ENCODE assay signal across 25 cellular contexts in the genomic region with DNA sequence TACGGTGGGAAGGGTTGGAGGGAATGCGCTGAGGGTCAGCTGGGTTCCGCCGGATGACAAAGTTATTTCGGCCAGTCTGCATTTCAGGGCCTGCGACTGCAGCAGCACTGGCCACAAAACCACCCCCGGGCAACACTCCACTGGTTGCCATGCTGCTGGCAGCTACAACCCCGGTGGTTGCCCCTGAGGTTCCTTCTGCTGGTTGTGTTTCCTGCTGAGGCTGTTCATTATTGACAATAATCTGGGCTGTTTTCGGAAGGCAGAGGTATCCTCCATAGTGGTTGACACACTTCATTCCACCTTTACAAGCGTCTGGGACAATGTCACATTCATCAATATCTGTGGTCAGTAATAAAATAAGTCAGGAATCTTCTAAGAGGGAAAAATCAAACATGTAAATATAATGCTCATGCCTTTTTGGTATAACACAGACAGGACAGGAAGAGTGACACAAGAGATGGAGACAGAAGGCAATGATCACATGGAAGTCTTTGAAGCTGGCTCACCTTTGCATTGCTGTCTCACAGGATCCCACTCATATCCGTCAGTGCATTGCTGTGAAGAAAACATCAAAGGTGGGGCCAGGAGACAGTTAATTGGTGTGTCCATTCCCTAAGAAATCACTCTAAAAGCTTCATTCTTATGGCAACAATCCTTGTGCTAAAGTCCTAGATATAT. TPM values are rescaled to one million over a fixed set of nuclear protein-coding genes. Genes with fewer than 3 reads are reported as not detected.
"Had no signal": no experiment of that assay in that cellular context is flagged by ENCODE, and none has a peak within 500 bp of the region (broad histone marks: within the 10 kb centered on the region; RNA-seq: fewer than 3 reads in every experiment).

No MANE protein-coding gene starts in this region.

- DNase-seq: immature natural killer cell; kidney; left colon; left lung; lower lobe of right lung; mesendoderm; naive thymus-derived CD4-positive, alpha-beta T cell; retina; stimulated activated CD4-positive, alpha-beta T cell treated with anti-CD3 and anti-CD28 coated beads, Interleukin-12 subunit alpha, Interleukin-12 subunit beta, amount 100 ng/mL, for 4 hours; stimulated activated CD4-positive, alpha-beta T cell treated with anti-CD3 and anti-CD28 coated beads, Interleukin-15, amount 100 ng/mL, for 24 hours; stimulated activated CD4-positive, alpha-beta T cell treated with anti-CD3 and anti-CD28 coated beads, Interleukin-2, amount 100 ng/mL, for 24 hours; stimulated activated CD4-positive, alpha-beta T cell treated with anti-CD3 and anti-CD28 coated beads, Interleukin-4, amount 100 ng/mL, for 1 hour; stimulated activated naive B cell treated with anti-CD40 and anti-IgM and Interleukin-4, amounts not matched to agents 10 μg/mL and 1 μg/mL and 100 μg/mL, for 72 hours; stimulated activated naive CD8-positive, alpha-beta T cell treated with anti-CD3 and anti-CD28 coated beads, Interleukin-15, Interleukin-2, amounts not matched to agents 100 U/mL and 50 U/mL, for 24 hours; stomach; testis; tibial artery; trophoblast cell; upper lobe of right lung had no signal

- H3K4me1 ChIP-seq: pancreas, prostate gland, testis, upper lobe of right lung had no signal

- ATAC-seq: left colon; left lung; lower lobe of right lung; naive thymus-derived CD4-positive, alpha-beta T cell; natural killer cell treated with Interleukin-12 subunit alpha and Interleukin-12 subunit beta and Interleukin-15 and Interleukin-18, amount 100 ng/mL, for 72 hours; pancreas; right cardiac atrium; sciatic nerve; stimulated activated naive B cell treated with anti-CD40 and anti-IgM and Interleukin-4, amounts not matched to agents 10 μg/mL and 1 μg/mL and 100 μg/mL, for 72 hours; stimulated activated naive CD8-positive, alpha-beta T cell treated with anti-CD3 and anti-CD28 coated beads, Interleukin-15, Interleukin-2, amounts not matched to agents 100 U/mL and 50 U/mL, for 24 hours; upper lobe of right lung had no signal

- H3K27me3 ChIP-seq: pancreas, testis, tibial artery, upper lobe of right lung had no signal

- H3K9me3 ChIP-seq: left lung, lower lobe of right lung, pancreas, prostate gland, stomach, testis, tibial artery, upper lobe of right lung had no signal

- H3K36me3 ChIP-seq: pancreas, prostate gland had no signal

- H3K27ac ChIP-seq: left lung, lower lobe of right lung, pancreas, prostate gland, skin epidermis, stomach, testis, upper lobe of right lung had no signal

- H3K4me3 ChIP-seq: left lung, lower lobe of right lung, pancreas, prostate gland, skin epidermis, stomach, testis, tibial artery, upper lobe of right lung had no signal

RNA-seq across cellular contexts. Expression of gene EFEMP1, which starts 5.7 kb away (rescaled TPM):
- total RNA-seq: naive thymus-derived CD4-positive, alpha-beta T cell; natural killer cell treated with Interleukin-12 subunit alpha and Interleukin-12 subunit beta and Interleukin-15 and Interleukin-18, amount 100 ng/mL, for 72 hours had no signal
- polyA plus RNA-seq: immature natural killer cell; naive thymus-derived CD4-positive, alpha-beta T cell had no signal
